In the genomic region with DNA sequence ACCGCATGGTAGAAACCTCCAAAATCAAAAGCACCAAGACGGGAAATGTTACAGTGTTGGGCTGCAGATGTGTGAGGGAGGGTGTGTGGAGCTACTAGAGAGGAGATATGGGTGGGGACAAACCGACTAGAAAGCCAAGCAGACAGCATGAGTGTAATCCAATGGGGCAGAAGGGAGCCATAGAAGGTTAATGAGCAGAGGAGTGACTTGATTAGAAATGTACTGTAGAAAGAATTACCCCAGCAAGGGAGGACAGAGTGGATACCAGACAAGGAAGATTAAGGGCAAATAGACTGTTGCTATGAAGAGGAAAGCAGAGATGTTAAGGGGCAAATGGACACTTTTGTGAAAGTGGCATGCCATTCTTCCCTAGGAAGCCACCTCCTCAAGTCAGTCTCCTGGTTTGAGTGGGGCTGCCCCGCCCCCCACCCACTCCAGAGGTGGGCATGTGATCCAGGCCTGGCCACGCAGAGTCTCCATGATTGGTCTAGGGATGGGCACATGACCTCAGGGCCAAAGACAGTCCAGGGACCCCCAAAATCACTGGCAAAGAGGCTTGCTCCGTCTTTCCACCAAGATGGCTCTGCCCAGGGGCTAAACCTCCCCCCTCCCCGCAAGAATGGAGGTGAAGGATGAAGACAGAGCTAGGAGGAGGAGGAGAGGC, we compare ENCODE assay signal across 14 cellular contexts. TPM values are rescaled to one million over a fixed set of nuclear protein-coding genes. Genes with fewer than 3 reads are reported as not detected.
DNase-seq lines count a peak whose midpoint lies in the region; ATAC-seq and TF ChIP-seq lines count a peak whose summit lies in the region.
"Had no signal": no experiment of that assay in that cellular context is flagged by ENCODE, and none has a peak within 500 bp of the region (broad histone marks: within the 10 kb centered on the region; RNA-seq: fewer than 3 reads in every experiment).

No MANE protein-coding gene starts in this region.

- H3K4me1 ChIP-seq in smooth muscle cell (ENCODE audit: low read depth): peaks cover 27% of the 10 kb centered on the region
- H3K4me1 ChIP-seq in right atrium auricular region: peaks cover 0 to 22% of the 10 kb centered on the region in 2 donors

- no peak for ATAC-seq in T-cell (replicated peaks in 1 of 4)

- H3K36me3 Mint-ChIP-seq in activated CD4-positive, alpha-beta T cell treated with anti-CD3 and anti-CD28 coated beads, Interleukin-2, amount 10 ng/mL, durations not matched to agents 24 days and 14 days (ENCODE audit: low read depth): peaks cover 71% of the 10 kb centered on the region
- H3K36me3 Mint-ChIP-seq in T-cell (peaks cover 33% of the 10 kb centered on the region), endothelial cell (ENCODE audit: low read depth, unreplicated experiment) (peaks cover 21% of the 10 kb centered on the region)

- H3K4me2 ChIP-seq in smooth muscle cell: peak overlapping the region; percentile 46

- peak overlapping the region; percentile 78 for H3K27ac ChIP-seq in smooth muscle cell (ENCODE audit: low read depth)
- H3K27ac ChIP-seq in right atrium auricular region: no peak overlapping the region

- CTCF ChIA-PET in T-cell (lab: Charles Lee) (interaction anchor here (0.6 to 1.4 kb wide), 3 partner anchors 10 to 16 kb away, joined by 3 to 4 read pairs (median 3); no protein-coding TSS in a partner anchor), HEK293T (lab: Yijun Ruan, JAX) (interaction anchor here (0.7 kb wide), 1 partner anchor 40 kb away, joined by 3 read pairs; no protein-coding TSS in a partner anchor)

- intact Hi-C loops in activated CD4-positive, alpha-beta T cell treated with anti-CD3 and anti-CD28 coated beads, Interleukin-2, amount 10 ng/mL, durations not matched to agents 24 days and 14 days (cut with micrococcal nuclease): no loop called here

- no peak for DNase-seq in activated CD4-positive, alpha-beta T cell treated with anti-CD3 and anti-CD28 coated beads, Interleukin-2, amount 10 ng/mL, durations not matched to agents 24 days and 14 days
- no peak for DNase-seq in activated CD4-positive, alpha-beta T cell treated with anti-CD3 and anti-CD28 coated beads, Interleukin-2, amount 50 U/mL, for 48 hours
- DNase-seq in T-cell (no peak), endothelial cell (ENCODE audit: low spot score) (no peak), smooth muscle cell (lab: John Stamatoyannopoulos, UW; ENCODE audit: unreplicated experiment) (no peak), NCI-H446 (lab: John Stamatoyannopoulos, UW) (no peak), HEK293T (ENCODE audit: extremely low spot score) (no peak), right atrium auricular region (ENCODE audit: low spot score) (no peak)
- DNase-seq: ACHN; activated effector memory CD4-positive, alpha-beta T cell treated with Interleukin-2 at 50 U/mL for 16 hours; DMS79 treated with DMSO at 0.1 percent for 48 hours; midbrain; NCI-H1417 treated with DMSO at 0.1 percent for 48 hours; NCI-H524 had no signal

- no peaks in the 10 kb centered on the region for H3K9me3 Mint-ChIP-seq in activated CD4-positive, alpha-beta T cell treated with anti-CD3 and anti-CD28 coated beads, Interleukin-2, amount 10 ng/mL, durations not matched to agents 24 days and 14 days
- H3K9me3 Mint-ChIP-seq in T-cell (no peaks in the 10 kb centered on the region), endothelial cell (ENCODE audit: unreplicated experiment) (no peaks in the 10 kb centered on the region)

- no peaks in the 10 kb centered on the region for H3K27me3 ChIP-seq in smooth muscle cell (ENCODE audit: low read depth)
- no peaks in the 10 kb centered on the region for H3K27me3 ChIP-seq in right atrium auricular region

- peak overlapping the region; percentile 96 for H3K4me3 Mint-ChIP-seq in activated CD4-positive, alpha-beta T cell treated with anti-CD3 and anti-CD28 coated beads, Interleukin-2, amount 10 ng/mL, durations not matched to agents 24 days and 14 days
- H3K4me3 Mint-ChIP-seq in T-cell (peak overlapping the region; percentile 66 to 94 (median 86)), endothelial cell (ENCODE audit: unreplicated experiment) (peak overlapping the region; percentile 3)

- no peak overlapping the region for H2AFZ ChIP-seq in smooth muscle cell (ENCODE audit: low read depth)

- H3K4me3 ChIP-seq in smooth muscle cell: no peak overlapping the region
- no peak overlapping the region for H3K4me3 ChIP-seq in right atrium auricular region

- H3K36me3 ChIP-seq in smooth muscle cell (ENCODE audit: low read depth) (no peaks in the 10 kb centered on the region), right atrium auricular region (no peaks in the 10 kb centered on the region)

- TF ChIP-seq CTCF in endothelial cell (IDR thresholded peaks at IDR 0.05; ENCODE audit: unreplicated experiment) (no peak), smooth muscle cell (IDR thresholded peaks at IDR 0.05; ENCODE audit: borderline replicate concordance, insufficient read depth, poor library complexity, severe bottlenecking) (no peak), right atrium auricular region (IDR thresholded peaks at IDR 0.05) (no peak)

- 89% methylated on average over 7 of the region's 7 CpGs for WGBS in smooth muscle cell (ENCODE audit: low lambda C conversion rate)

- peaks cover 77% of the 10 kb centered on the region for H3K4me1 Mint-ChIP-seq in activated CD4-positive, alpha-beta T cell treated with anti-CD3 and anti-CD28 coated beads, Interleukin-2, amount 10 ng/mL, durations not matched to agents 24 days and 14 days
- H3K4me1 Mint-ChIP-seq in T-cell: peaks cover 80 to 85% (median 83%) of the 10 kb centered on the region in 3 donors
- peaks cover 32% of the 10 kb centered on the region for H3K4me1 Mint-ChIP-seq in endothelial cell (ENCODE audit: unreplicated experiment)

- POLR2A ChIA-PET in T-cell (lab: Charles Lee): interaction anchor here in 1 of 2 donors (0.5 kb wide), 1 partner anchor 100 kb away, joined by 7 read pairs; no protein-coding TSS in a partner anchor
- POLR2A ChIA-PET in HEK293T (lab: Yijun Ruan, JAX): no interaction called here

- no peak overlapping the region for H3K9ac ChIP-seq in smooth muscle cell (ENCODE audit: low read depth)

- H3K9me3 ChIP-seq in smooth muscle cell (replicated peaks; ENCODE audit: low read depth) (no peaks in the 10 kb centered on the region), right atrium auricular region (no peaks in the 10 kb centered on the region)

- peak overlapping the region; percentile 89 for H3K27ac Mint-ChIP-seq in activated CD4-positive, alpha-beta T cell treated with anti-CD3 and anti-CD28 coated beads, Interleukin-2, amount 10 ng/mL, durations not matched to agents 24 days and 14 days
- H3K27ac Mint-ChIP-seq in T-cell (peak overlapping the region; percentile 83 to 88), endothelial cell (ENCODE audit: unreplicated experiment) (peak overlapping the region; percentile 54)

- H3F3A ChIP-seq in smooth muscle cell (ENCODE audit: low read depth): peaks cover 8% of the 10 kb centered on the region

- H3K79me2 ChIP-seq in smooth muscle cell (ENCODE audit: low read depth): peaks cover 81% of the 10 kb centered on the region

- H3K27me3 Mint-ChIP-seq in activated CD4-positive, alpha-beta T cell treated with anti-CD3 and anti-CD28 coated beads, Interleukin-2, amount 10 ng/mL, durations not matched to agents 24 days and 14 days: no peaks in the 10 kb centered on the region
- no peaks in the 10 kb centered on the region for H3K27me3 Mint-ChIP-seq in T-cell
- peaks cover 13% of the 10 kb centered on the region for H3K27me3 Mint-ChIP-seq in endothelial cell (ENCODE audit: unreplicated experiment)

- H4K20me1 ChIP-seq in smooth muscle cell (ENCODE audit: low read depth): peaks cover 86% of the 10 kb centered on the region

TF ChIP-seq in HEK293T, 16 proteins besides CTCF, POLR2A, EP300 and RAD21:
- TF ChIP-seq FOXA1 (IDR thresholded peaks at IDR 0.05) (no peak), HDGF (IDR thresholded peaks at IDR 0.05; ENCODE audit: borderline replicate concordance) (no peak), ZNF384 (IDR thresholded peaks at IDR 0.05) (no peak), SP1 (IDR thresholded peaks at IDR 0.05) (no peak), ARNT (IDR thresholded peaks at IDR 0.05) (no peak), L3MBTL2 (conservative IDR thresholded peaks at IDR 0.05) (no peak), FOXK2 (IDR thresholded peaks at IDR 0.05) (no peak), SUZ12 (IDR thresholded peaks at IDR 0.05) (no peak), CTBP1 (IDR thresholded peaks at IDR 0.05; ENCODE audit: borderline replicate concordance) (no peak), NFRKB (IDR thresholded peaks at IDR 0.05) (no peak)
- TF ChIP-seq, protein P1, sequence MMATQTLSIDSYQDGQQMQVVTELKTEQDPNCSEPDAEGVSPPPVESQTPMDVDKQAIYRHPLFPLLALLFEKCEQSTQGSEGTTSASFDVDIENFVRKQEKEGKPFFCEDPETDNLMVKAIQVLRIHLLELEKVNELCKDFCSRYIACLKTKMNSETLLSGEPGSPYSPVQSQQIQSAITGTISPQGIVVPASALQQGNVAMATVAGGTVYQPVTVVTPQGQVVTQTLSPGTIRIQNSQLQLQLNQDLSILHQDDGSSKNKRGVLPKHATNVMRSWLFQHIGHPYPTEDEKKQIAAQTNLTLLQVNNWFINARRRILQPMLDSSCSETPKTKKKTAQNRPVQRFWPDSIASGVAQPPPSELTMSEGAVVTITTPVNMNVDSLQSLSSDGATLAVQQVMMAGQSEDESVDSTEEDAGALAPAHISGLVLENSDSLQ (IDR thresholded peaks at IDR 0.05): no peak
TF ChIP-seq in HEK293T: peak in this region for 0.

RNA-seq across cellular contexts. Expression of a gene that starts 4.3 kb away (rescaled TPM):
- 470 and 474 TPM in 2 replicates for total RNA-seq in activated CD4-positive, alpha-beta T cell treated with anti-CD3 and anti-CD28 coated beads, Interleukin-2, amount 10 ng/mL, durations not matched to agents 24 days and 14 days
- total RNA-seq in T-cell (100 to 1,000 TPM; 205 to 265 (median 221) TPM), endothelial cell (ENCODE audit: unreplicated experiment) (87.3 TPM), smooth muscle cell (66.5 and 81.2 TPM in 2 replicates), right atrium auricular region (10 to 100 TPM in 1 of 2 donors, 1 to 10 TPM in 1; 8.0 to 27.1 TPM)
- polyA plus RNA-seq in smooth muscle cell: 209 and 233 TPM in 2 replicates

RNA-seq across cellular contexts. Expression of a gene that starts 34.8 kb away (rescaled TPM):
- total RNA-seq in activated CD4-positive, alpha-beta T cell treated with anti-CD3 and anti-CD28 coated beads, Interleukin-2, amount 10 ng/mL, durations not matched to agents 24 days and 14 days: 36.7 and 36.9 TPM in 2 replicates
- total RNA-seq in T-cell (100 to 1,000 TPM in 3 of 5 donors, 10 to 100 TPM in 2; 96.1 to 135 (median 127) TPM), endothelial cell (ENCODE audit: unreplicated experiment) (40.8 TPM), smooth muscle cell (20.8 and 35.4 TPM in 2 replicates), right atrium auricular region (10 to 100 TPM; 36.2 to 44.1 TPM)
- polyA plus RNA-seq in smooth muscle cell: 18.0 and 21.6 TPM in 2 replicates

Comparison
In these comparisons a context has a peak if more than half of its experiments do, and no peak if none do; other contexts are left out.
1. H3K4me3 Mint-ChIP-seq: peak in every context shown above with its lines; median percentile 96 in activated CD4-positive, alpha-beta T cell treated with anti-CD3 and anti-CD28 coated beads, Interleukin-2, amount 10 ng/mL, durations not matched to agents 24 days and 14 days; 86 in T-cell; 3 in endothelial cell.